In the genomic region with DNA sequence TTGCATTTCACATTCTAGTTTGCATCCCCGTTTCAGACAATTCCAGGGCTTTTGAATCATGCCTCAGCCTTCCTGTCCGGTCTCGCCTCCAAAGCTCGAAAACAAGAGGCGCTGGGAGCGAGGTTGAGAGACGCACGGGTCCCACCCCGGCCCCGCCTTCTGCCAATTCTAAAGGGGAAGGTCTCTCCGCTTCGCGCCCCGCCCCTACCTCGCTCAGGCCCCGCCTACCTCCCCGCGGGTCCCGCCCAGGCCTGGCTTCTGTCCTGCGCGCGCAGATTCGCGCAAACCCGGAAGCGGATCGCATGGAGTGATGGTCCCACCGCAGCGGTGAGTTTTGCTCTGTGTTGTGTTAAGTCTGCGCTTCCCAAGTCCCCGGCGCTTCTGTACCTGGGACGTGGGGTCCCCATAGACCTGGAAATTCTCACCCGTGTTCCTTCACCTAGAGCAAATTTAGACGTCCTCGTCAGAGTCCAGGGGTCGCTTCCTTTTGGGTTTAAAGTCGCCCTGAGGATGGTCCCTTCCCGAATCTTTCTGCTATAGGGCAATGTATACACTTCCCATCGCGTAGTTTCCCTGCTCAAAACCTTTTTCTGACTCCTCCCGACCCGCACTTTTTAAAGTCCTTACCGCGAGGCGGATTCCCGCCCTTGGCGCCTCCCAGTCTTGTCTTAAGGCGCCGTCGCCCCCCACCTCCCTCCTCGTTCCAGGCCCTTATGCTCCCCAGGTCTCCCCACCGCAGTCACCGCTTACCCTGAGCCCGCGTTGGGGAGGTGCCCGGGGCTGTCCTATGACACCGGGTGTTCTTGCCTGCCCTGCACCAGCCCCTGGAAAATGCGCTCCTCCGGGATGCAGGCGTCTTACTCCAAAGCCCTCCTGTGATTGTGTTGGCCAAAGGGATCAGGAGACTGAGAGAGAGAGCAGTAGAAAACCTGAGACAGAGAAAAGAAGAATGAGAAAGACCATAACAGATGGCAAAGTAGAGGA, we compare ENCODE assay signal across 8 cellular contexts. TPM values are rescaled to one million over a fixed set of nuclear protein-coding genes. Genes with fewer than 3 reads are reported as not detected.
DNase-seq lines count a peak whose midpoint lies in the region; ATAC-seq, FAIRE-seq and TF ChIP-seq lines count a peak whose summit lies in the region.

A gene (plus strand): TSS at position 284 of the 984 bp plus-strand sequence. CDS start 7,559 bp downstream, outside the sequence.

- no peaks in the 10 kb centered on the region for H4K20me1 ChIP-seq in keratinocyte (ENCODE audit: control insufficient read depth, extremely low read depth, insufficient read depth, low read length)

- peak within 1 kb of the TSS; percentile 81 to 96 (median 95) for H3K4me3 ChIP-seq in keratinocyte (ENCODE audit: control insufficient read depth in 2 of 3, extremely low read depth in 1 of 3, insufficient read depth in 2 of 3, low read depth in 1 of 3, low read length in 3 of 3)

- peaks cover 5% of the 10 kb centered on the region for H3K4me1 ChIP-seq in keratinocyte (ENCODE audit: control insufficient read depth, extremely low read depth, insufficient read depth, low read length)

- H3K4me2 ChIP-seq in keratinocyte (ENCODE audit: control insufficient read depth, extremely low read depth, insufficient read depth, low read depth, low read length), result peak within 1 kb of the TSS; percentile 81

- peaks cover 0 to 5% of the 10 kb centered on the region in 2 experiments for H3K36me3 ChIP-seq in keratinocyte (ENCODE audit: control insufficient read depth in 2 of 2, extremely low read depth in 1 of 2, insufficient read depth in 2 of 2, low read length in 2 of 2)

- no peaks in the 10 kb centered on the region for H3K9me1 ChIP-seq in keratinocyte (ENCODE audit: control insufficient read depth, extremely low read depth, insufficient read depth, low read length)

- peak within 1 kb of the TSS; percentile 93 for H3K9ac ChIP-seq in keratinocyte (ENCODE audit: control insufficient read depth, extremely low read depth, insufficient read depth, low read length)

- H3K79me2 ChIP-seq in keratinocyte (ENCODE audit: control insufficient read depth, insufficient read depth, low read length), result peaks cover 23% of the 10 kb centered on the region

- TF ChIP-seq CTCF in keratinocyte (optimal IDR thresholded peaks at IDR 0.05 in 1 of 3, IDR thresholded peaks at IDR 0.05 in 1 of 3, conservative IDR thresholded peaks at IDR 0.05 in 1 of 3; ENCODE audit: extremely low read depth in 1 of 3, insufficient read depth in 2 of 3, low read length in 3 of 3), result no peak

- H3K27me3 ChIP-seq in keratinocyte (ENCODE audit: control insufficient read depth, extremely low read depth, insufficient read depth, low read length), result no peaks in the 10 kb centered on the region

- ATAC-seq in GM18873 (IDR thresholded peaks at IDR 0.05; ENCODE audit: low FRiP score, unreplicated experiment) (peak; percentile 82), HG03139 (IDR thresholded peaks at IDR 0.05; ENCODE audit: unreplicated experiment) (peak; percentile 98)

- dilution Hi-C loops in keratinocyte (cut with MboI; ENCODE audit: extremely low pct_ligation_motif_present, low sequenced_read_pairs), result no loop called here

- H3K27ac ChIP-seq in keratinocyte (ENCODE audit: control insufficient read depth, insufficient read depth, low read length), result peak within 1 kb of the TSS; percentile 76

- peaks cover 2% of the 10 kb centered on the region for H3K9me3 ChIP-seq in keratinocyte (ENCODE audit: control insufficient read depth, low read depth, low read length)

- FAIRE-seq in keratinocyte (lab: Jason Lieb, UNC), result peak; percentile 52

- DNase-seq in AG08395 (ENCODE audit: low spot score) (peak; percentile 94), NCI-H2227 (lab: John Stamatoyannopoulos, UW; ENCODE audit: unreplicated experiment) (peak; percentile 99), cerebellar cortex (ENCODE audit: low spot score) (peak; percentile 89), keratinocyte (ENCODE audit: low read depth, low spot score) (peak; percentile 33)
- DNase-seq in activated CD4-positive, CD25-positive, alpha-beta regulatory T cell (lab: John Stamatoyannopoulos, UW), result peak; percentile 87 to 94 (median 91)
- peak; percentile 95 to 97 for DNase-seq in stimulated activated CD4-positive, alpha-beta T cell treated with anti-CD3 and anti-CD28 coated beads, Interleukin-15, amount 100 ng/mL, for 1 hour (ENCODE audit: low read depth in 1 of 2, low spot score in 1 of 2)

- peak within 1 kb of the TSS; percentile 98 for H2AFZ ChIP-seq in keratinocyte (ENCODE audit: control insufficient read depth, low read length)

RNA-seq across cellular contexts. Expression of the gene that starts here (rescaled TPM):
- 2.5 to 4.4 TPM (median 3.5 TPM) in 3 replicates for polyA plus RNA-seq in keratinocyte
- 1.8 TPM for polyA plus RNA-seq in keratinocyte (2011; ENCODE audit: low read depth)
- polyA plus RNA-seq in keratinocyte (2011; cell fraction: cytosol; rRNA removed), result 1.3 and 3.4 TPM in 2 replicates
- 3.5 and 4.1 TPM in 2 replicates for polyA plus RNA-seq in keratinocyte (2011; cell fraction: nucleus; rRNA removed)
- 3.4 and 5.4 TPM in 2 replicates for polyA plus RNA-seq in keratinocyte (2012; ENCODE audit: low replicate concordance)
- polyA minus RNA-seq in keratinocyte, result 1.4 to 11.7 TPM (median 6.4 TPM) in 3 replicates
- polyA minus RNA-seq in keratinocyte (2011; cell fraction: cytosol; rRNA and poly(A)+ RNA removed), result 5.0 TPM
- polyA minus RNA-seq in keratinocyte (2011; cell fraction: nucleus; rRNA and poly(A)+ RNA removed), result 3.6 and 9.5 TPM in 2 replicates

Comparison
In these comparisons a context has a peak if more than half of its experiments do, and no peak if none do; other contexts are left out.
1. Peak in every context shown above with its lines: DNase-seq, ATAC-seq, H3K4me3 ChIP-seq and H3K27ac ChIP-seq.
2. DNase-seq: peak in every context shown above with its lines; median percentile 99 in NCI-H2227; 96 in stimulated activated CD4-positive, alpha-beta T cell treated with anti-CD3 and anti-CD28 coated beads, Interleukin-15, amount 100 ng/mL, for 1 hour; 94 in AG08395; 91 in activated CD4-positive, CD25-positive, alpha-beta regulatory T cell; 89 in cerebellar cortex; 33 in keratinocyte.